Comparison of ENCODE assay signal across 16 cellular contexts in the genomic region with DNA sequence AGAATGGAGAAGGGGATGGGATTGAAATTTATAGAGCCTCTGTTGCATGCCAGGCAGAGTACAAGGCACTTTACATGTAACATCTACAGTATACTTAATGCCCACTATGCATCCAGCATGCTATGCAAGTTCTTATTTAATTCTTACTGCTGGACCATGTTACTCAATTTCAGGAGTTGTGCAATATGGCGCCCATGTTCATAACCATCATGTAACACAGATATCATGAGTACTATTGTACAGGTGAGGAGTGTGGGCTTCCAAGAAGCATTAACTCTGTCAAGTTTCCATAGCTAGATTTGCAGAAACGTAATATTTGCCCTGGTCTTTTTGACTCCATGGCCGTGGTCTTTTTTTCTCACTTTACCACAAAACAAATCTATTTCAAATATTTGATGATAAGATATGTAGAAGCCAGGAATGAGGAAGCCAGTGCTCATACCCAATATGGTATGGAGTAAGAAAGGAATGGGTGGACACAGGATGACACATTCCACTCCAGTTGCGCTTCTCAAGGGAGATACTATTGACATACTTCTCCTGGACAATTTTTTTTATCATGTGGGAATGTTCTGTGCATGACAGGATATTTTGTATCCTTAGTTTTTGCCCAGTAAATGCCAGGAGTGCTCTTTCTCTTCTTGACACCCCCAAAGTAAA.
DNase-seq lines count a peak whose midpoint lies in the region; ATAC-seq and TF ChIP-seq lines count a peak whose summit lies in the region.
"Had no signal": no experiment of that assay in that cellular context is flagged by ENCODE, and none has a peak within 500 bp of the region (broad histone marks: within the 10 kb centered on the region; RNA-seq: fewer than 3 reads in every experiment).

No MANE protein-coding gene starts in this region.

- DNase-seq in AG08395 (ENCODE audit: low spot score) (peak; percentile 62), HCEC 1CT (peak; percentile 68), astrocyte of the spinal cord (ENCODE audit: low read depth, low spot score) (peak; percentile 7), hepatic stellate cell (ENCODE audit: low spot score) (peak; percentile 56), NCI-H526 (lab: John Stamatoyannopoulos, UW) (no peak)
- no peak for DNase-seq in activated CD8-positive, alpha-beta T cell treated with anti-CD3 and anti-CD28 coated beads, Interleukin-2, amount 10 ng/mL, durations not matched to agents 7 days and 5 days
- no peak for DNase-seq in activated T-cell treated with anti-CD3 and anti-CD28 coated beads, Interleukin-2, amount 50 U/mL, for 24 hours
- DNase-seq: activated CD4-positive, alpha-beta T cell treated with anti-CD3 and anti-CD28 coated beads for 4 hours; activated naive CD4-positive, alpha-beta T cell treated with anti-CD3 and anti-CD28 coated beads, Interleukin-2, amount 50 U/mL, for 16 hours; cerebellar nuclear complex; Karpas-422; NCI-H1436; T1000 had no signal

- ATAC-seq in activated CD8-positive, alpha-beta T cell treated with anti-CD3 and anti-CD28 coated beads, Interleukin-2, amount 10 ng/mL, durations not matched to agents 7 days and 5 days, result no peak
- ATAC-seq in HG02885 (IDR thresholded peaks at IDR 0.05; ENCODE audit: poor library complexity, unreplicated experiment), result no peak

- H3K9me3 Mint-ChIP-seq in activated CD8-positive, alpha-beta T cell treated with anti-CD3 and anti-CD28 coated beads, Interleukin-2, amount 10 ng/mL, durations not matched to agents 7 days and 5 days (ENCODE audit: insufficient read depth), result no peaks in the 10 kb centered on the region
- no peaks in the 10 kb centered on the region for H3K9me3 Mint-ChIP-seq in activated T-cell treated with anti-CD3 and anti-CD28 coated beads, Interleukin-2, amount 50 U/mL, for 24 hours

- no peak overlapping the region for H3K4me3 Mint-ChIP-seq in activated CD8-positive, alpha-beta T cell treated with anti-CD3 and anti-CD28 coated beads, Interleukin-2, amount 10 ng/mL, durations not matched to agents 7 days and 5 days
- no peak overlapping the region for H3K4me3 Mint-ChIP-seq in activated T-cell treated with anti-CD3 and anti-CD28 coated beads, Interleukin-2, amount 50 U/mL, for 24 hours

- no peak for TF ChIP-seq CTCF in astrocyte of the spinal cord (IDR thresholded peaks at IDR 0.05; ENCODE audit: low read depth, low read length)

- H3K36me3 Mint-ChIP-seq in activated CD8-positive, alpha-beta T cell treated with anti-CD3 and anti-CD28 coated beads, Interleukin-2, amount 10 ng/mL, durations not matched to agents 7 days and 5 days (ENCODE audit: low read depth), result no peaks in the 10 kb centered on the region
- H3K36me3 Mint-ChIP-seq in activated T-cell treated with anti-CD3 and anti-CD28 coated beads, Interleukin-2, amount 50 U/mL, for 24 hours (ENCODE audit: low read depth), result no peaks in the 10 kb centered on the region

- POLR2A ChIA-PET in activated CD8-positive, alpha-beta T cell treated with anti-CD3 and anti-CD28 coated beads, Interleukin-2, amount 10 ng/mL, durations not matched to agents 7 days and 5 days (lab: Charles Lee), result no interaction called here

- no peaks in the 10 kb centered on the region for H3K4me1 Mint-ChIP-seq in activated CD8-positive, alpha-beta T cell treated with anti-CD3 and anti-CD28 coated beads, Interleukin-2, amount 10 ng/mL, durations not matched to agents 7 days and 5 days (ENCODE audit: low read depth)
- no peaks in the 10 kb centered on the region for H3K4me1 Mint-ChIP-seq in activated T-cell treated with anti-CD3 and anti-CD28 coated beads, Interleukin-2, amount 50 U/mL, for 24 hours (ENCODE audit: low read depth)

- in situ Hi-C loops in astrocyte of the spinal cord (cut with HindIII; ENCODE audit: low sequenced_read_pairs), result no loop called here

- no peak overlapping the region for H3K4me3 ChIP-seq in astrocyte of the spinal cord (ENCODE audit: low read depth, low read length)
- H3K4me3 ChIP-seq: prostate gland, SJCRH30 had no signal

- no peak overlapping the region for H3K27ac Mint-ChIP-seq in activated CD8-positive, alpha-beta T cell treated with anti-CD3 and anti-CD28 coated beads, Interleukin-2, amount 10 ng/mL, durations not matched to agents 7 days and 5 days
- H3K27ac Mint-ChIP-seq in activated T-cell treated with anti-CD3 and anti-CD28 coated beads, Interleukin-2, amount 50 U/mL, for 24 hours, result no peak overlapping the region

- peaks cover 5% of the 10 kb centered on the region for H3K27me3 Mint-ChIP-seq in activated CD8-positive, alpha-beta T cell treated with anti-CD3 and anti-CD28 coated beads, Interleukin-2, amount 10 ng/mL, durations not matched to agents 7 days and 5 days (ENCODE audit: low read depth)
- H3K27me3 Mint-ChIP-seq in activated T-cell treated with anti-CD3 and anti-CD28 coated beads, Interleukin-2, amount 50 U/mL, for 24 hours, result peaks cover 8% of the 10 kb centered on the region

- CTCF ChIA-PET in activated CD8-positive, alpha-beta T cell treated with anti-CD3 and anti-CD28 coated beads, Interleukin-2, amount 10 ng/mL, durations not matched to agents 7 days and 5 days (lab: Charles Lee), result no interaction called here

Comparison
In these comparisons a context has a peak if more than half of its experiments do, and no peak if none do; other contexts are left out.
1. DNase-seq: peak in AG08395 (single experiment), HCEC 1CT (single experiment), astrocyte of the spinal cord (single experiment) and hepatic stellate cell (single experiment); none in activated CD8-positive, alpha-beta T cell treated with anti-CD3 and anti-CD28 coated beads, Interleukin-2, amount 10 ng/mL, durations not matched to agents 7 days and 5 days (single experiment), activated T-cell treated with anti-CD3 and anti-CD28 coated beads, Interleukin-2, amount 50 U/mL, for 24 hours (single experiment) and NCI-H526 (0 of 2).